In genomic region chr4:69896530-69897116, GRCh38 we compare ENCODE assay signal across 10 cellular contexts. TPM values are rescaled to one million over a fixed set of nuclear protein-coding genes. Genes with fewer than 3 reads are reported as not detected.
DNase-seq lines count a peak whose midpoint lies in the region; ATAC-seq and TF ChIP-seq lines count a peak whose summit lies in the region.
"Had no signal": no experiment of that assay in that cellular context is flagged by ENCODE, and none has a peak within 500 bp of the region (broad histone marks: within the 10 kb centered on the region; RNA-seq: fewer than 3 reads in every experiment).

No MANE protein-coding gene starts in this region.

- POLR2A ChIA-PET in HCT116 (lab: Charles Lee): no interaction called here

- peak; percentile 61 for TF ChIP-seq RAD21 in HCT116 (IDR thresholded peaks at IDR 0.05; ENCODE audit: low read depth)

- H3K79me2 ChIP-seq in HCT116 (ENCODE audit: insufficient read depth, low read length) (no peaks in the 10 kb centered on the region), hepatocyte (no peaks in the 10 kb centered on the region)

- RAD21 ChIA-PET in HCT116 (lab: Charles Lee; ENCODE audit: low non-redundant PET in 1 of 2, low total read pairs in 2 of 2, uncharacterized antibody in 2 of 2, unreplicated experiment in 2 of 2): interaction anchor here in 1 of 2 experiments (0.7 to 1.2 kb wide), 2 partner anchors 281 to 287 kb away, joined by 3 to 4 read pairs; no protein-coding TSS in a partner anchor

- no peak overlapping the region for H3K4me2 ChIP-seq in HCT116 (ENCODE audit: low read length)
- no peak overlapping the region for H3K4me2 ChIP-seq in hepatocyte
- H3K4me2 ChIP-seq: BLaER1 treated with 17β-estradiol and CSF1 and Interleukin-3, amounts not matched to agents 10 nM and 100 nM had no signal

- BruUV-seq in HCT116 (replicated peaks; lab: Mats Ljungman, UMichigan): no TSS peak

- H4K20me1 ChIP-seq in HCT116 (ENCODE audit: insufficient read depth) (no peaks in the 10 kb centered on the region), hepatocyte (ENCODE audit: insufficient read depth, poor library complexity, severe bottlenecking) (no peaks in the 10 kb centered on the region)
- H4K20me1 ChIP-seq: BLaER1 treated with 17β-estradiol and CSF1 and Interleukin-3, amounts not matched to agents 10 nM and 100 nM had no signal

- CTCF ChIA-PET in HCT116 (lab: Charles Lee): interaction anchor here (1.6 to 1.8 kb wide), 3 partner anchors 287 to 663 kb away, joined by 7 to 9 read pairs (median 9); no protein-coding TSS in a partner anchor

- DNase-seq in HCT116 (ENCODE audit: low read depth, low spot score) (peak; percentile 7), WERI-Rb-1 (no peak), hepatocyte (ENCODE audit: low spot score) (no peak), ureter (ENCODE audit: low spot score) (no peak), D341Med (ENCODE audit: low spot score) (no peak), NCI-H2196 (lab: John Stamatoyannopoulos, UW; ENCODE audit: unreplicated experiment) (no peak)
- DNase-seq: activated CD8-positive, alpha-beta T cell treated with anti-CD3 and anti-CD28 coated beads, Interleukin-2, amount 10 ng/mL, durations not matched to agents 7 days and 5 days had no signal

- H3K4me3 ChIP-seq in HCT116 (replicated peaks in 1 of 2; ENCODE audit: low read depth in 1 of 2, low read length in 2 of 2): no peak overlapping the region
- no peak overlapping the region for H3K4me3 ChIP-seq in WERI-Rb-1 (ENCODE audit: low read depth, low read length)
- H3K4me3 ChIP-seq in hepatocyte: no peak overlapping the region
- H3K4me3 ChIP-seq: BLaER1 treated with 17β-estradiol and CSF1 and Interleukin-3, amounts not matched to agents 10 nM and 100 nM had no signal

- no peak overlapping the region for H3K27ac ChIP-seq in 22Rv1
- H3K27ac ChIP-seq in HCT116 (ENCODE audit: low read depth, low read length): no peak overlapping the region
- H3K27ac ChIP-seq in WERI-Rb-1: no peak overlapping the region
- H3K27ac ChIP-seq in hepatocyte: no peak overlapping the region
- H3K27ac ChIP-seq: BLaER1 treated with 17β-estradiol and CSF1 and Interleukin-3, amounts not matched to agents 10 nM and 100 nM had no signal

- no peak for TF ChIP-seq POLR2A in HCT116 (IDR thresholded peaks at IDR 0.05; ENCODE audit: borderline replicate concordance, extremely low read depth, insufficient read depth, insufficient read length)

- H2AFZ ChIP-seq in HCT116 (ENCODE audit: low read depth, low read length, poor library complexity, severe bottlenecking) (no peak overlapping the region), hepatocyte (no peak overlapping the region)

- H3K36me3 ChIP-seq in HCT116 (ENCODE audit: control insufficient read depth in 1 of 2, insufficient read depth in 2 of 2, low read length in 2 of 2): no peaks in the 10 kb centered on the region
- no peaks in the 10 kb centered on the region for H3K36me3 ChIP-seq in WERI-Rb-1
- no peaks in the 10 kb centered on the region for H3K36me3 ChIP-seq in hepatocyte (replicated peaks; ENCODE audit: insufficient read depth, low read depth)
- H3K36me3 ChIP-seq: BLaER1 treated with 17β-estradiol and CSF1 and Interleukin-3, amounts not matched to agents 10 nM and 100 nM had no signal

- ATAC-seq in HCT116: peak; percentile 36; the same call in 1 of the 2 replicates
- ATAC-seq in HG03457 (IDR thresholded peaks at IDR 0.05; ENCODE audit: unreplicated experiment): no peak
- ATAC-seq: activated CD8-positive, alpha-beta T cell treated with anti-CD3 and anti-CD28 coated beads, Interleukin-2, amount 10 ng/mL, durations not matched to agents 7 days and 5 days had no signal

- H3K27me3 ChIP-seq in HCT116 (ENCODE audit: insufficient read depth, low read length) (no peaks in the 10 kb centered on the region), WERI-Rb-1 (ENCODE audit: insufficient read depth, low read depth, severe bottlenecking) (no peaks in the 10 kb centered on the region), hepatocyte (no peaks in the 10 kb centered on the region)
- H3K27me3 ChIP-seq: BLaER1 treated with 17β-estradiol and CSF1 and Interleukin-3, amounts not matched to agents 10 nM and 100 nM had no signal

- intact Hi-C loops in HCT116 (cut with micrococcal nuclease): loop anchor here (1.0 to 5.0 kb wide), 4 partner anchors 287 to 663 kb away; no protein-coding TSS in a partner anchor

- H3K9me2 ChIP-seq in HCT116 (ENCODE audit: insufficient read depth) (no peaks in the 10 kb centered on the region), hepatocyte (replicated peaks; ENCODE audit: insufficient read depth) (no peaks in the 10 kb centered on the region)

- H3K9ac ChIP-seq in HCT116 (ENCODE audit: low read length): no peak overlapping the region
- H3K9ac ChIP-seq: BLaER1 treated with 17β-estradiol and CSF1 and Interleukin-3, amounts not matched to agents 10 nM and 100 nM had no signal

- H3K9me3 ChIP-seq in HCT116 (ENCODE audit: control insufficient read depth in 1 of 2, insufficient read depth in 1 of 2, low read depth in 1 of 2, low read length in 2 of 2) (no peaks in the 10 kb centered on the region), WERI-Rb-1 (ENCODE audit: severe bottlenecking) (no peaks in the 10 kb centered on the region), hepatocyte (ENCODE audit: low read depth) (no peaks in the 10 kb centered on the region)
- H3K9me3 ChIP-seq: BLaER1 treated with 17β-estradiol and CSF1 and Interleukin-3, amounts not matched to agents 10 nM and 100 nM had no signal

- H3K4me1 ChIP-seq in HCT116 (ENCODE audit: control insufficient read depth in 1 of 2, insufficient read depth in 2 of 2, low read length in 2 of 2) (no peaks in the 10 kb centered on the region), hepatocyte (ENCODE audit: insufficient read depth) (no peaks in the 10 kb centered on the region)
- H3K4me1 ChIP-seq: BLaER1 treated with 17β-estradiol and CSF1 and Interleukin-3, amounts not matched to agents 10 nM and 100 nM had no signal

- peak; percentile 63 for TF ChIP-seq CTCF in 22Rv1 (IDR thresholded peaks at IDR 0.05)
- peak; percentile 47 to 54 (median 51); a peak in 5 of 6 replicates for TF ChIP-seq CTCF in HCT116 (IDR thresholded peaks at IDR 0.05 in 2 of 3, conservative IDR thresholded peaks at IDR 0.05 in 1 of 3; ENCODE audit: borderline replicate concordance in 1 of 3, insufficient read depth in 1 of 3, low read depth in 2 of 3, low read length in 2 of 3)
- TF ChIP-seq CTCF in WERI-Rb-1 (IDR thresholded peaks at IDR 0.05; ENCODE audit: low read depth, low read length): 0 out of 2 replicates have a peak, but pooled peaks have one; percentile 10
- peak; percentile 58 for TF ChIP-seq CTCF in hepatocyte (IDR thresholded peaks at IDR 0.05; ENCODE audit: poor library complexity)

TF ChIP-seq in HCT116, 20 proteins besides CTCF, POLR2A, EP300 and RAD21 (continues in another document):
- TF ChIP-seq ZBTB33 (IDR thresholded peaks at IDR 0.05; ENCODE audit: extremely low read depth, insufficient replicate concordance, low read length): no peak
- TF ChIP-seq FOSL1 (IDR thresholded peaks at IDR 0.05; ENCODE audit: low read depth): no peak
- TF ChIP-seq ZNF274 (IDR thresholded peaks at IDR 0.05; ENCODE audit: low read depth, low read length): no peak
- TF ChIP-seq JUND (IDR thresholded peaks at IDR 0.05): no peak
- TF ChIP-seq POLR2AphosphoS5 (IDR thresholded peaks at IDR 0.05; ENCODE audit: low read depth, low read length): no peak
- TF ChIP-seq YY1 (IDR thresholded peaks at IDR 0.05; ENCODE audit: extremely low read depth, insufficient replicate concordance, low read depth, low read length): no peak
- no peak for TF ChIP-seq CEBPB (IDR thresholded peaks at IDR 0.05; ENCODE audit: low read depth)
- TF ChIP-seq SP1 (IDR thresholded peaks at IDR 0.05; ENCODE audit: low read depth): no peak

RNA-seq across cellular contexts. Expression of gene CSN1S1, which starts 34.2 kb away (rescaled TPM):
- total RNA-seq in HCT116 (2021; ENCODE audit: unreplicated experiment): not detected
- not detected in 2 replicates for polyA plus RNA-seq in HCT116 (2012)
- total RNA-seq in hepatocyte: not detected in 2 replicates
- not detected in 2 replicates for polyA plus RNA-seq in hepatocyte
- total RNA-seq in ureter: not detected
- total RNA-seq: activated CD8-positive, alpha-beta T cell treated with anti-CD3 and anti-CD28 coated beads, Interleukin-2, amount 10 ng/mL, durations not matched to agents 7 days and 5 days had no signal

RNA-seq across cellular contexts. Expression of gene SULT1E1, which starts 36.7 kb away (rescaled TPM):
- total RNA-seq in HCT116 (2021; ENCODE audit: unreplicated experiment) (not detected), hepatocyte (69.8 and 72.5 TPM in 2 replicates), ureter (6.0 TPM)
- not detected in 2 replicates for polyA plus RNA-seq in HCT116 (2012)
- polyA plus RNA-seq in hepatocyte: 30.8 and 42.1 TPM in 2 replicates
- total RNA-seq: activated CD8-positive, alpha-beta T cell treated with anti-CD3 and anti-CD28 coated beads, Interleukin-2, amount 10 ng/mL, durations not matched to agents 7 days and 5 days had no signal

Comparison
In these comparisons a context has a peak if more than half of its experiments do, and no peak if none do; other contexts are left out.
1. CTCF ChIP-seq: peak in every context shown above with its lines; median percentile 63 in 22Rv1; 58 in hepatocyte; 51 in HCT116; 10 in WERI-Rb-1.
2. RNA of gene SULT1E1, which starts 36.7 kb away (total RNA-seq): 69.8 to 72.5 TPM in hepatocyte; 6.0 TPM in ureter (single experiment) and not detected in HCT116 (single experiment); every median in the first group is over 10 times any median in the second.